Comparison of ENCODE assay signal across 1 cellular context in genomic region chr1:204220217-204220616, GRCh38.
A peak's percentile ranks its signal among the peaks of the same experiment; 100 is the strongest.
TF ChIP-seq lines count a peak whose summit lies in the region.

No MANE protein-coding gene starts in this region.

TF ChIP-seq in IMR-90, 13 proteins besides CTCF, POLR2A, EP300 and RAD21:
- TF ChIP-seq CEBPB (IDR thresholded peaks at IDR 0.05; ENCODE audit: low read depth, low read length) = peak; percentile 62
- TF ChIP-seq MAZ (IDR thresholded peaks at IDR 0.05; ENCODE audit: borderline replicate concordance, low read depth, low read length) = no peak
- TF ChIP-seq SMC3 (IDR thresholded peaks at IDR 0.05; ENCODE audit: low read depth, low read length) = no peak
